In the genomic region with DNA sequence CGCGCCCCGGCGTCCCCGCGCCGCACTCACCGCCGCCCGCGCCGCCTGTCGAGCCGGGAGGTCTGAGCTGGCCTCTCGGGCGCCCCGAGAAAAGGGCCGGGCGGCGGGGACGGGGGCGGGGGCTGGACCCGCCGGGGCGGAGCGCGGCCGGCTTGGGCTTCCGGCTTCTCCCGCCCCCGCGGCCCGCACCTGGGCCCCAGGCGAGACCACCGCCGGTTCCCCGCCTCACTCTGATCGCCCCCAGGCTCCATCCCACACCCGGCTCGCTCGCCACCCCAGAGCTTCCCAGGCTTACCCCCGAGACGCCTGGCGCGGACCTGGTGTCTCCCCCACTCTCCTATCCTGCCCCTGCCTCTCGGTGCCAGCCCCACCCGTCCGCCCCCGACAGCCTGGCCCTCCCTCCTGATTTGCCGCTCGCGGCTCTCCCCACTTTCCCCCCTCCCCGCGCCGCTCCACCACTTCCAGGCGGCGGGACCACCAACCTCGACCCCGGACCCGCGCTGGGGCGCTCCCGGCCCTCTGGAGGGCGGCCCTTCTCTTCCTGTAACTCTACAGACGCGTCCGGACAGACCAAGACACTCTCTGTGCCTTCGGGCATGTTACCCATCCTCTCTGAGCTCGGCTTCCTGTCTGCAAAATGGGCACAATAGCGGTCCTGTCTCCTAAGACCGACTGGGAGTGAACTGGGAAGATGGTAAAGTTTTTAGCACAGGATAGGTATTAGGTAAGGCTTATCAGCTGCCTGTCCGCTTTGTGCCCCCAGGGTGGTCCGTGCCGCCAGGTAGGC, we compare ENCODE assay signal across 8 cellular contexts. TPM values are rescaled to one million over a fixed set of nuclear protein-coding genes. Genes with fewer than 3 reads are reported as not detected.
DNase-seq lines count a peak whose midpoint lies in the region; ATAC-seq, FAIRE-seq and TF ChIP-seq lines count a peak whose summit lies in the region.

A gene (minus strand): TSS at position 64 of the 787 bp plus-strand sequence. CDS start 30,189 bp downstream, outside the sequence.

- H3K4me1 ChIP-seq in K562 (replicated peaks in 1 of 2; ENCODE audit: control insufficient read depth in 2 of 2, insufficient read depth in 2 of 2, low read length in 2 of 2), result peaks cover 0 to 18% of the 10 kb centered on the region in 2 experiments; a peak in 4 of 5 replicates
- peaks cover 17 to 39% (median 34%) of the 10 kb centered on the region in 3 donors for H3K4me1 ChIP-seq in skeletal muscle tissue (ENCODE audit: control insufficient read depth in 3 of 3, insufficient read depth in 3 of 3, low read length in 3 of 3)

- H3K9me1 ChIP-seq in K562 (ENCODE audit: control insufficient read depth, insufficient read depth, low read length), result no peaks in the 10 kb centered on the region

- intact Hi-C loops in K562 (cut with micrococcal nuclease), result no loop called here

- H3K27me3 ChIP-seq in HL-60 (ENCODE audit: insufficient read depth, poor library complexity, severe bottlenecking), result no peaks in the 10 kb centered on the region
- H3K27me3 ChIP-seq in K562 (ENCODE audit: control insufficient read depth in 2 of 2, insufficient read depth in 2 of 2, low read length in 2 of 2), result peaks cover 21 to 25% of the 10 kb centered on the region in 2 experiments
- no peaks in the 10 kb centered on the region for H3K27me3 ChIP-seq in skeletal muscle tissue (ENCODE audit: control insufficient read depth in 3 of 3, insufficient read depth in 3 of 3, low read length in 3 of 3)

- H3K4me2 ChIP-seq in K562 (ENCODE audit: insufficient read depth, low read length), result peak within 1 kb of the TSS; percentile 54

- TF ChIP-seq RAD21 in K562 (CRISPR knock-in tag; conservative IDR thresholded peaks at IDR 0.05 in 1 of 2, IDR thresholded peaks at IDR 0.05 in 1 of 2), result no peak

- H3K4me1 Mint-ChIP-seq in T-helper 2 cell treated with Interferon-gamma antibody and Interleukin-4, amounts not matched to agents 5 μg/mL and 100 μg/mL, for 36 hours (ENCODE audit: low read depth), result peaks cover 38% of the 10 kb centered on the region

- TF ChIP-seq EP300 in K562 (IDR thresholded peaks at IDR 0.05; ENCODE audit: low read length), result no peak

- peak; percentile 89 for ATAC-seq in K562

- POLR2A ChIA-PET in K562 (lab: Yijun Ruan, JAX), result interaction anchor here (0.8 kb wide), 1 partner anchor 156 kb away, joined by 3 read pairs; a partner anchor contains a TSS

- peak within 1 kb of the TSS; percentile 94 for H3K4me3 Mint-ChIP-seq in T-helper 2 cell treated with Interferon-gamma antibody and Interleukin-4, amounts not matched to agents 5 μg/mL and 100 μg/mL, for 36 hours

- no peaks in the 10 kb centered on the region for H3K9me3 Mint-ChIP-seq in T-helper 2 cell treated with Interferon-gamma antibody and Interleukin-4, amounts not matched to agents 5 μg/mL and 100 μg/mL, for 36 hours

- TF ChIP-seq CTCF in HL-60 (IDR thresholded peaks at IDR 0.05; ENCODE audit: insufficient read depth, low read length), result no peak
- TF ChIP-seq CTCF in K562 (IDR thresholded peaks at IDR 0.05 in 2 of 3, conservative IDR thresholded peaks at IDR 0.05 in 1 of 3; ENCODE audit: insufficient read depth in 2 of 3, low read depth in 1 of 3, low read length in 3 of 3), result no peak

- H3K4me3 ChIP-seq in HL-60 (replicated peaks; ENCODE audit: insufficient read depth, low read length) (peak within 1 kb of the TSS; percentile 69), K562 (peak within 1 kb of the TSS; percentile 39), iPS-11a (ENCODE audit: low read depth, low read length) (peak within 1 kb of the TSS; percentile 60), skeletal muscle tissue (ENCODE audit: low read length in 3 of 3) (peak within 1 kb of the TSS; percentile 66 to 81 (median 76))

- no peaks in the 10 kb centered on the region for H3K9me3 ChIP-seq in K562 (replicated peaks; ENCODE audit: control insufficient read depth, insufficient read depth, low read depth, low read length)
- no peaks in the 10 kb centered on the region for H3K9me3 ChIP-seq in skeletal muscle tissue (ENCODE audit: control insufficient read depth in 3 of 3, low read length in 3 of 3)

- BruUV-seq in K562 (replicated peaks; lab: Mats Ljungman, UMichigan), result no TSS peak

- H2AFZ ChIP-seq in K562 (ENCODE audit: low read depth, low read length), result peak within 1 kb of the TSS; percentile 69

- H3K36me3 Mint-ChIP-seq in T-helper 2 cell treated with Interferon-gamma antibody and Interleukin-4, amounts not matched to agents 5 μg/mL and 100 μg/mL, for 36 hours (ENCODE audit: low read depth), result peaks cover 12% of the 10 kb centered on the region

- TF ChIP-seq POLR2A in K562 (conservative IDR thresholded peaks at IDR 0.05), result no peak

- CTCF ChIA-PET in K562 (lab: Yijun Ruan, JAX; ENCODE audit: low intra/inter-chr PET ratio), result no interaction called here

- DNase-seq in C1 segment of cervical spinal cord (lab: John Stamatoyannopoulos, UW) (peak in 10 of 14 donors; percentile 43 to 84 (median 69)), GM19239 (ENCODE audit: insufficient read length, low spot score) (peak; percentile 73), HL-60 (ENCODE audit: low read depth in 1 of 2, low spot score in 1 of 2) (peak in 1 of 2 experiments; percentile 36), K562 (ENCODE audit: extremely low read depth in 1 of 4, low spot score in 3 of 4) (peak; percentile 55 to 77 (median 66)), cerebellar nuclear complex (lab: John Stamatoyannopoulos, UW) (no peak)
- DNase-seq in T-helper 2 cell treated with Interferon-gamma antibody and Interleukin-4, amounts not matched to agents 5 μg/mL and 100 μg/mL, for 36 hours (ENCODE audit: low spot score), result peak; percentile 61

- H3K27me3 Mint-ChIP-seq in T-helper 2 cell treated with Interferon-gamma antibody and Interleukin-4, amounts not matched to agents 5 μg/mL and 100 μg/mL, for 36 hours (ENCODE audit: low read depth), result peaks cover 8% of the 10 kb centered on the region

- H3K36me3 ChIP-seq in K562 (ENCODE audit: control insufficient read depth, insufficient read depth, low read length), result no peaks in the 10 kb centered on the region
- H3K36me3 ChIP-seq in skeletal muscle tissue (ENCODE audit: control insufficient read depth in 3 of 3, insufficient read depth in 3 of 3, low read length in 3 of 3), result no peaks in the 10 kb centered on the region

- 9% methylated on average over 24 of the region's 74 CpGs for WGBS in K562 (ENCODE audit: insufficient coverage, low coverage, missing lambda C conversion rate)

- peak; percentile 35 for FAIRE-seq in GM19239 (lab: Jason Lieb, UNC)
- FAIRE-seq in K562 (lab: Jason Lieb, UNC), result no peak

- in situ Hi-C loops in K562 (cut with MboI), result no loop called here

- H4K20me1 ChIP-seq in K562 (replicated peaks; ENCODE audit: control insufficient read depth, insufficient read depth, low read length), result no peaks in the 10 kb centered on the region; the same call in 1 of the 2 replicates

- H3K79me2 ChIP-seq in K562 (ENCODE audit: control insufficient read depth, insufficient read depth, low read length), result no peaks in the 10 kb centered on the region

- H3K27ac Mint-ChIP-seq in T-helper 2 cell treated with Interferon-gamma antibody and Interleukin-4, amounts not matched to agents 5 μg/mL and 100 μg/mL, for 36 hours, result peak within 1 kb of the TSS; percentile 93

- H3K9ac ChIP-seq in K562 (ENCODE audit: insufficient read depth in 1 of 2, low read depth in 2 of 2, low read length in 2 of 2), result peak within 1 kb of the TSS; percentile 26 to 82; a peak in 3 of 4 replicates
- H3K9ac ChIP-seq in skeletal muscle tissue (ENCODE audit: low read depth in 1 of 3, low read length in 3 of 3), result peak within 1 kb of the TSS; percentile 69 to 91 (median 85)

- H3K27ac ChIP-seq in HL-60 (replicated peaks), result peak within 1 kb of the TSS; percentile 76
- peak within 1 kb of the TSS; percentile 41; the same call in 1 of the 3 replicates for H3K27ac ChIP-seq in K562 (ENCODE audit: extremely low read depth, low read depth, low read length)
- H3K27ac ChIP-seq in skeletal muscle tissue (ENCODE audit: low read depth, low read length), result peak within 1 kb of the TSS; percentile 80

TF ChIP-seq in K562, 482 proteins besides CTCF, POLR2A, EP300 and RAD21 (continues in another document):
- no peak for TF ChIP-seq FOXJ2 (tag; IDR thresholded peaks at IDR 0.05)
- TF ChIP-seq JUNB (CRISPR knock-in tag; conservative IDR thresholded peaks at IDR 0.05), result no peak
- TF ChIP-seq HMGN3 (IDR thresholded peaks at IDR 0.05; ENCODE audit: borderline replicate concordance, extremely low read depth, insufficient read length, low read depth, low read length), result peak; percentile 24
- TF ChIP-seq TCF7L2 (IDR thresholded peaks at IDR 0.05; ENCODE audit: low read depth, low read length), result no peak
- TF ChIP-seq SMAD3 (CRISPR knock-in tag; conservative IDR thresholded peaks at IDR 0.05), result no peak
- TF ChIP-seq PML (IDR thresholded peaks at IDR 0.05; ENCODE audit: low read length), result no peak
- TF ChIP-seq, protein P1, sequence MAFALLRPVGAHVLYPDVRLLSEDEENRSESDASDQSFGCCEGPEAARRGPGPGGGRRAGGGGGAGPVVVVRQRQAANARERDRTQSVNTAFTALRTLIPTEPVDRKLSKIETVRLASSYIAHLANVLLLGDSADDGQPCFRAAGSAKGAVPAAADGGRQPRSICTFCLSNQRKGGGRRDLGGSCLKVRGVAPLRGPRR (CRISPR knock-in tag; IDR thresholded peaks at IDR 0.05), result no peak
- TF ChIP-seq ZBTB7A (IDR thresholded peaks at IDR 0.05; ENCODE audit: borderline replicate concordance, control insufficient read depth, low read depth, low read length), result peak; percentile 1; the same call in 1 of the 2 replicates

RNA-seq across cellular contexts. Expression of the gene that starts here (rescaled TPM):
- total RNA-seq in K562 (2011; cell fraction: chromatin; rRNA removed; ENCODE audit: low replicate concordance), result 1.8 and 3.5 TPM in 2 replicates
- 1.3 and 2.8 TPM in 2 replicates for total RNA-seq in K562 (2011; cell fraction: nucleolus; rRNA removed)
- total RNA-seq in K562 (2011; cell fraction: nucleoplasm; rRNA removed), result 1.2 and 3.2 TPM in 2 replicates
- 4.1 and 6.2 TPM in 2 replicates for total RNA-seq in K562 (2014; rRNA removed)
- total RNA-seq in K562 (2014; rRNA removed; fragmentation: Illumina TruSeq; extraction: Trizol), result 7.5 and 10.0 TPM in 2 replicates
- 11.1 and 11.9 TPM in 2 replicates for total RNA-seq in K562 (2015; rRNA removed; fragmentation: Illumina TruSeq; extraction: Trizol)
- 10.8 and 13.9 TPM in 2 replicates for total RNA-seq in K562 (2021)
- polyA plus RNA-seq in K562 (2011; rRNA removed), result 4.4 and 7.8 TPM in 2 replicates
- 15.6 and 16.4 TPM in 2 replicates for polyA plus RNA-seq in K562 (2011; cell fraction: cytosol; rRNA removed)
- 4.4 and 4.7 TPM in 2 replicates for polyA plus RNA-seq in K562 (2011; cell fraction: nucleus; rRNA removed)
- 14.5 and 40.7 TPM in 2 replicates for polyA plus RNA-seq in K562 (2012)
- polyA plus RNA-seq in K562 (2014; fragmentation: Illumina TruSeq; extraction: Trizol), result 14.1 and 14.8 TPM in 2 replicates
- 10 to 100 TPM; 14.9 to 17.8 TPM for polyA plus RNA-seq in K562 (2014; fragmentation: Nextera tagmentation; extraction: Ambion mirVana)
- 4.9 and 6.8 TPM in 2 replicates for polyA plus RNA-seq in K562 (2014; rRNA removed)
- 2.9 and 3.1 TPM in 2 replicates for polyA minus RNA-seq in K562 (2011; rRNA and poly(A)+ RNA removed)
- polyA minus RNA-seq in K562 (2011; cell fraction: cytosol; rRNA and poly(A)+ RNA removed), result 2.1 and 4.6 TPM in 2 replicates
- polyA minus RNA-seq in K562 (2011; cell fraction: nucleus; rRNA and poly(A)+ RNA removed), result 1.2 and 2.2 TPM in 2 replicates
- total RNA-seq in skeletal muscle tissue, result 17.2 TPM

Comparison
In these comparisons a context has a peak if more than half of its experiments do, and no peak if none do; other contexts are left out.
1. DNase-seq: peak in C1 segment of cervical spinal cord (10 of 14), GM19239 (single experiment), T-helper 2 cell treated with Interferon-gamma antibody and Interleukin-4, amounts not matched to agents 5 μg/mL and 100 μg/mL, for 36 hours (single experiment) and K562 (4 of 4); none in cerebellar nuclear complex (0 of 2).
2. Peak in every context shown above with its lines, with median percentiles within 50 percentile points of each other: H3K27ac ChIP-seq and H3K4me3 ChIP-seq.